8 cellular contexts compared by ENCODE assay signal in the genomic region with DNA sequence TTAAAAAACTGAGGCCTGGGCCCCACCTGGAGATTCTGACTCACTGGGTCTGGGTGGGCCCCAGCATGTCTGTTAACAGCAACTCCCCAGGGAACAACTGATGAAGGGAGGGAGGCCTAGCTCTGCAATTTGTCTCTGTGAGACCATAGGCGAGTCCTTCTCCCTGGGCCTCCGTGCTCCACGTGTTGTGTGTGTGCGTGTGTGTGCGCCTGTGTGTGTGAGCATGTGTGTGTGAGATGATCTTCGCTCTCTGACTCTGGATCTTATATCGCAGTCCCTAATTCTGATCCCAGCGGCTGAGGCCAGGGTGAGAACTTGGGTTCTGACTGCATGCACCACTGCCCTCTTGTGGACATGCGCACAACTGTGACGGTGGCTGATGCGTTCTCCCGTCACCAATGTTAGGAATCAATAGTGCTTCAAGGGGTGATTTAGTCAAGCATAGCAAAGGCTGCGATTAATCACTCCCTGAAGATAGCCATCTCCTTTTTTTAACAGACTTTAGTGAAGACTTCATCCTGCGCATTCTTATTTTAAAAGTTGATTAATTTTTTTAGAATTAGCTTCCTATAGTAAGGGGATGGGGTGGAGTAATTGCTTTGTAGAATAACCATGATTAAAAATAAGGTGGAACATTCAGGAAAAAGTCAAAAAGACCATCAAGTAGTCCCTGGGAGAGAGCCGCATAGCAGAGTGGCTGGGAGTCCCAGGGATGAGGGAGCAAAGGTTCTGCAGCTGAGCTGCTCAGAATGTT.
A peak's percentile ranks its signal among the peaks of the same experiment; 100 is the strongest.
DNase-seq lines count a peak whose midpoint lies in the region; ATAC-seq and TF ChIP-seq lines count a peak whose summit lies in the region.

No MANE protein-coding gene starts in this region.

- no peaks in the 10 kb centered on the region for H3K9me3 Mint-ChIP-seq in osteocyte (ENCODE audit: unreplicated experiment)

- no peaks in the 10 kb centered on the region for H3K9me3 ChIP-seq in testis

- H3K79me2 ChIP-seq in KMS-11 (ENCODE audit: insufficient read depth, low read depth) = no peaks in the 10 kb centered on the region

- no peaks in the 10 kb centered on the region for H3K27me3 ChIP-seq in KMS-11 (ENCODE audit: insufficient read depth, low read depth)
- H3K27me3 ChIP-seq in foreskin keratinocyte = no peaks in the 10 kb centered on the region
- H3K27me3 ChIP-seq in testis = no peaks in the 10 kb centered on the region

- H3K36me3 Mint-ChIP-seq in osteocyte (ENCODE audit: unreplicated experiment) = no peaks in the 10 kb centered on the region

- WGBS in testis, 2 donors = 35 to 38% methylated on average over 15 of the region's 15 CpGs

- intact Hi-C loops in testis (cut with DNase I; ENCODE audit: low total_unique reads) = loop anchor here (5.0 kb wide), 1 partner anchor 135 kb away; no protein-coding TSS in a partner anchor

- no peaks in the 10 kb centered on the region for H3K36me3 ChIP-seq in KMS-11 (ENCODE audit: insufficient read depth)
- H3K36me3 ChIP-seq in testis (ENCODE audit: low read depth, missing control alignments) = no peaks in the 10 kb centered on the region

- TF ChIP-seq CTCF in KMS-11 (conservative IDR thresholded peaks at IDR 0.05; ENCODE audit: low read depth, low read length) (0 out of 2 replicates have a peak, but pooled peaks have one; percentile 60), foreskin keratinocyte (conservative IDR thresholded peaks at IDR 0.05) (peak; percentile 92), osteocyte (IDR thresholded peaks at IDR 0.05) (peak; percentile 84), testis (IDR thresholded peaks at IDR 0.05) (peak; percentile 67 to 89 (median 76))

- peak overlapping the region; percentile 36 for H3K27ac Mint-ChIP-seq in osteocyte (ENCODE audit: unreplicated experiment)

- ATAC-seq in GM21737 (IDR thresholded peaks at IDR 0.05; ENCODE audit: unreplicated experiment) (peak; percentile 80), foreskin keratinocyte (peak; percentile 90)

- no peak overlapping the region for H3K4me3 ChIP-seq in KMS-11 (IDR thresholded peaks at IDR 0.05; ENCODE audit: insufficient read depth, low read depth, low read length)
- no peak overlapping the region for H3K4me3 ChIP-seq in testis

- peaks cover under 1% of the 10 kb centered on the region for H3K27me3 Mint-ChIP-seq in osteocyte (ENCODE audit: unreplicated experiment)

- H3K4me2 ChIP-seq in KMS-11 = no peak overlapping the region

- H3K4me1 Mint-ChIP-seq in osteocyte (ENCODE audit: unreplicated experiment) = peaks cover 27% of the 10 kb centered on the region

- TF ChIP-seq POLR2A in testis (IDR thresholded peaks at IDR 0.05) = no peak

- H3K4me1 ChIP-seq in KMS-11 (ENCODE audit: low read depth, poor library complexity, severe bottlenecking) (no peaks in the 10 kb centered on the region), foreskin keratinocyte (no peaks in the 10 kb centered on the region), testis (no peaks in the 10 kb centered on the region)

- no peak overlapping the region for H3K27ac ChIP-seq in KMS-11
- H3K27ac ChIP-seq in foreskin keratinocyte = no peak overlapping the region
- H3K27ac ChIP-seq in testis = peak overlapping the region in 1 of 2 donors; percentile 71

- no peak overlapping the region for H2AFZ ChIP-seq in KMS-11 (ENCODE audit: low read depth)

- DNase-seq in DMS53 treated with DMSO at 0.1 percent for 48 hours (lab: John Stamatoyannopoulos, UW; ENCODE audit: unreplicated experiment) (peak; percentile 81), RPMI7951 (ENCODE audit: low read depth) (peak; percentile 73), foreskin keratinocyte (peak; percentile 51 to 78), osteocyte (ENCODE audit: extremely low spot score, unreplicated experiment) (no peak), testis (peak; percentile 86)
- DNase-seq in activated T-helper 1 cell treated with anti-CD3 and anti-CD28 coated beads, Interleukin-2, amount 50 U/mL, for 16 hours (ENCODE audit: low read depth in 1 of 2, low spot score in 1 of 2) = peak; percentile 54 to 60

- H4K20me1 ChIP-seq in KMS-11 (ENCODE audit: insufficient read depth) = no peaks in the 10 kb centered on the region

- H3K4me3 Mint-ChIP-seq in osteocyte (ENCODE audit: unreplicated experiment) = no peak overlapping the region

- no peak overlapping the region for H3K9ac ChIP-seq in KMS-11
